Comparison of ENCODE assay signal across 8 cellular contexts in genomic region chr16:54287758-54288591, GRCh38. TPM values are rescaled to one million over a fixed set of nuclear protein-coding genes. Genes with fewer than 3 reads are reported as not detected.
A peak's percentile ranks its signal among the peaks of the same experiment; 100 is the strongest.
DNase-seq lines count a peak whose midpoint lies in the region; ATAC-seq, FAIRE-seq and TF ChIP-seq lines count a peak whose summit lies in the region.

No MANE protein-coding gene starts in this region.

- no peak overlapping the region for H2BK15ac ChIP-seq in H1 (ENCODE audit: low read length)

- no peak overlapping the region for H2BK20ac ChIP-seq in H1 (ENCODE audit: low read length)

- H3K9me3 ChIP-seq in HUES6 (ENCODE audit: control insufficient read depth, insufficient read depth, low read depth, low read length) (no peaks in the 10 kb centered on the region), H1 (ENCODE audit: insufficient read depth in 2 of 2, low read depth in 1 of 2, low read length in 1 of 2) (no peaks in the 10 kb centered on the region), muscle layer of duodenum (ENCODE audit: control insufficient read depth in 1 of 2, low read length in 2 of 2) (no peaks in the 10 kb centered on the region)

- H3K4me2 ChIP-seq in H1 (ENCODE audit: insufficient read depth in 1 of 2, low read depth in 2 of 2, low read length in 2 of 2), result peak overlapping the region; percentile 77 to 95

- WGBS in H1 (ENCODE audit: extremely low coverage in 1 of 2, insufficient coverage in 1 of 2, insufficient read length in 1 of 2, insufficient replicate concordance in 2 of 2, low coverage in 1 of 2, low lambda C conversion rate in 2 of 2, missing lambda C conversion rate in 1 of 2), 2 experiments, result 3% methylated on average over 42 of the region's 48 CpGs; no CpG with 5 or more reads in 1 of the 2 experiments

- no peak overlapping the region for H2AK5ac ChIP-seq in H1 (ENCODE audit: low read depth, low read length)

- no peaks in the 10 kb centered on the region for H3K79me1 ChIP-seq in H1 (ENCODE audit: low read depth, low read length)

- peaks cover 85% of the 10 kb centered on the region for H3K27me3 ChIP-seq in HUES6 (ENCODE audit: control insufficient read depth, insufficient read depth, low read length)
- peaks cover 64 to 87% (median 77%) of the 10 kb centered on the region in 4 experiments for H3K27me3 ChIP-seq in H1 (replicated peaks in 1 of 4; ENCODE audit: control insufficient read depth in 3 of 4, extremely low read depth in 1 of 4, insufficient read depth in 3 of 4, low read length in 3 of 4)
- peaks cover 70% of the 10 kb centered on the region for H3K27me3 ChIP-seq in muscle layer of duodenum (ENCODE audit: low read depth, low read length)

- H3K79me2 ChIP-seq in H1 (ENCODE audit: control insufficient read depth in 1 of 2, insufficient read depth in 2 of 2, low read length in 2 of 2), result no peaks in the 10 kb centered on the region

- H3K14ac ChIP-seq in H1 (ENCODE audit: insufficient read length), result no peak overlapping the region

- no peak overlapping the region for H3K4ac ChIP-seq in H1 (replicated peaks; ENCODE audit: insufficient read length, low read depth, low read length)

- H3K23me2 ChIP-seq in H1 (ENCODE audit: low read depth, low read length), result peaks cover 40% of the 10 kb centered on the region

- peak overlapping the region; percentile 99 for H3K27ac ChIP-seq in 22Rv1
- H3K27ac ChIP-seq in HUES6 (ENCODE audit: low read depth, low read length), result no peak overlapping the region
- no peak overlapping the region for H3K27ac ChIP-seq in H1 (ENCODE audit: low read depth, low read length)
- no peak overlapping the region for H3K27ac ChIP-seq in muscle layer of duodenum (ENCODE audit: low read length)

- POLR2A ChIA-PET in H1 (lab: Charles Lee; ENCODE audit: partially characterized antibody), result interaction anchor here (0.9 to 2.0 kb wide), 5 partner anchors 46 to 647 kb away, joined by 3 to 6 read pairs (median 4); no protein-coding TSS in a partner anchor

- H2AFZ ChIP-seq in H1 (ENCODE audit: low read length), result no peak overlapping the region

- H4K20me1 ChIP-seq in H1 (replicated peaks in 1 of 2; ENCODE audit: control insufficient read depth in 1 of 2, insufficient read depth in 2 of 2, low read length in 2 of 2), result peaks cover 6 to 9% of the 10 kb centered on the region in 2 experiments

- no peak for DNase-seq in H1 (ENCODE audit: low read depth in 1 of 2, low spot score in 2 of 2)
- no peak for DNase-seq in NCI-H146 treated with DMSO at 0.1 percent for 48 hours (lab: John Stamatoyannopoulos, UW; ENCODE audit: unreplicated experiment)
- DNase-seq in medulla oblongata (ENCODE audit: extremely low spot score), result no peak
- DNase-seq in activated gamma-delta T cell (lab: John Stamatoyannopoulos, UW), result no peak

- H3K9ac ChIP-seq in HUES6 (ENCODE audit: low read length) (peak overlapping the region; percentile 73), H1 (replicated peaks in 1 of 4; ENCODE audit: extremely low read depth in 1 of 4, low read depth in 3 of 4, low read length in 3 of 4) (no peak overlapping the region)

- H4K5ac ChIP-seq in H1 (ENCODE audit: insufficient read length, low read depth, low read length), result no peak overlapping the region

- H3K36me3 ChIP-seq in HUES6 (ENCODE audit: control insufficient read depth, insufficient read depth, low read length) (no peaks in the 10 kb centered on the region), H1 (ENCODE audit: control insufficient read depth in 2 of 4, insufficient read depth in 4 of 4, low read length in 3 of 4) (peaks cover 0 to 2% (median 0%) of the 10 kb centered on the region in 4 experiments; a peak in 1 of 8 replicates), muscle layer of duodenum (ENCODE audit: control insufficient read depth in 1 of 2, insufficient read depth in 2 of 2, low read length in 2 of 2) (no peaks in the 10 kb centered on the region)

- CTCF ChIA-PET in H1 (lab: Charles Lee; ENCODE audit: partially characterized antibody), result interaction anchor here (1.1 to 2.1 kb wide), 2 partner anchors 644 to 650 kb away, joined by 3 to 4 read pairs; no protein-coding TSS in a partner anchor

- FAIRE-seq in H1 (lab: Jason Lieb, UNC), result no peak

- H2BK5ac ChIP-seq in H1 (ENCODE audit: low read depth, low read length), result no peak overlapping the region; the same call in 1 of the 2 replicates

- no peak overlapping the region for H4K91ac ChIP-seq in H1 (replicated peaks; ENCODE audit: insufficient read length, low read length)

- H2BK120ac ChIP-seq in H1 (replicated peaks; ENCODE audit: low read depth, low read length), result no peak overlapping the region

- H3K18ac ChIP-seq in H1 (ENCODE audit: extremely low read depth, low read length), result peak overlapping the region; percentile 83

- H3K23ac ChIP-seq in H1 (ENCODE audit: insufficient read length), result no peak overlapping the region

- peak overlapping the region; percentile 50; the same call in 1 of the 2 replicates for H2BK12ac ChIP-seq in H1 (ENCODE audit: low read depth, low read length)

- TF ChIP-seq RAD21 in H1 (IDR thresholded peaks at IDR 0.05 in 1 of 2, conservative IDR thresholded peaks at IDR 0.05 in 1 of 2; ENCODE audit: low read depth in 2 of 2, low read length in 2 of 2), result no peak

- peak overlapping the region; percentile 65 for H3K4me3 ChIP-seq in HUES6 (ENCODE audit: low read depth, low read length)
- H3K4me3 ChIP-seq in H1 (ENCODE audit: extremely low read depth in 1 of 4, insufficient read depth in 2 of 4, low read depth in 3 of 4, low read length in 4 of 4), result peak overlapping the region; percentile 60 to 93 (median 68)
- peak overlapping the region; percentile 21 to 80 for H3K4me3 ChIP-seq in muscle layer of duodenum (ENCODE audit: low read depth in 1 of 2, low read length in 2 of 2)

- no peak overlapping the region for H4K8ac ChIP-seq in H1 (ENCODE audit: extremely low read depth, insufficient read depth, low read length)

- no peak for TF ChIP-seq CTCF in 22Rv1 (IDR thresholded peaks at IDR 0.05)
- TF ChIP-seq CTCF in H1 (IDR thresholded peaks at IDR 0.05; ENCODE audit: control extremely low read depth in 1 of 3, insufficient read depth in 1 of 3, low read depth in 1 of 3, low read length in 3 of 3), result no peak

- TF ChIP-seq POLR2A in H1 (IDR thresholded peaks at IDR 0.05; ENCODE audit: control extremely low read depth in 1 of 2, low read depth in 2 of 2, low read length in 2 of 2), result no peak

- TF ChIP-seq EP300 in H1 (IDR thresholded peaks at IDR 0.05; ENCODE audit: borderline replicate concordance in 1 of 2, low read depth in 2 of 2, low read length in 2 of 2), result no peak

- H3K56ac ChIP-seq in H1 (replicated peaks; ENCODE audit: insufficient read length, low read depth, low read length), result no peak overlapping the region

- peaks cover 22% of the 10 kb centered on the region for H3K4me1 ChIP-seq in HUES6 (ENCODE audit: control insufficient read depth, insufficient read depth, low read length)
- peaks cover 0 to 21% (median 17%) of the 10 kb centered on the region in 4 experiments; a peak in 6 of 7 replicates for H3K4me1 ChIP-seq in H1 (replicated peaks in 1 of 4; ENCODE audit: control insufficient read depth in 3 of 4, insufficient read depth in 4 of 4, low read length in 3 of 4)
- peaks cover 0 to 57% of the 10 kb centered on the region in 2 donors for H3K4me1 ChIP-seq in muscle layer of duodenum (ENCODE audit: control insufficient read depth in 1 of 2, insufficient read depth in 2 of 2, low read length in 2 of 2)

- ATAC-seq in HG03442 (IDR thresholded peaks at IDR 0.05; ENCODE audit: unreplicated experiment), result no peak

TF ChIP-seq in H1, 55 proteins besides CTCF, POLR2A, EP300 and RAD21 (continues in another document):
- TF ChIP-seq SIX5 (IDR thresholded peaks at IDR 0.05; ENCODE audit: low read depth, low read length) (no peak), CBX5 (IDR thresholded peaks at IDR 0.05; ENCODE audit: low read depth, low read length) (no peak), RFX5 (IDR thresholded peaks at IDR 0.05; ENCODE audit: borderline replicate concordance, low read depth, low read length) (no peak), CREB1 (IDR thresholded peaks at IDR 0.05) (0 out of 2 replicates have a peak, but pooled peaks have one; percentile 48), SUZ12 (IDR thresholded peaks at IDR 0.05; ENCODE audit: low read length) (peak; percentile 91), ATF2 (IDR thresholded peaks at IDR 0.05; ENCODE audit: low read length) (no peak), SP2 (IDR thresholded peaks at IDR 0.05; ENCODE audit: low read length) (no peak), SAP30 (IDR thresholded peaks at IDR 0.05; ENCODE audit: insufficient read depth, insufficient replicate concordance, low read length) (no peak), HDAC2 (IDR thresholded peaks at IDR 0.05; ENCODE audit: borderline replicate concordance in 1 of 2, low read depth in 2 of 2, low read length in 2 of 2) (no peak), RXRA (IDR thresholded peaks at IDR 0.05; ENCODE audit: insufficient read depth, low read depth, low read length) (no peak), CHD1 (IDR thresholded peaks at IDR 0.05; ENCODE audit: low read depth, low read length) (no peak), TBP (IDR thresholded peaks at IDR 0.05; ENCODE audit: low read depth, low read length) (no peak), TAF7 (optimal IDR thresholded peaks at IDR 0.05; ENCODE audit: borderline replicate concordance, low read depth, low read length) (no peak), SIN3A (conservative IDR thresholded peaks at IDR 0.05 in 1 of 2, IDR thresholded peaks at IDR 0.05 in 1 of 2; ENCODE audit: low read depth in 1 of 2, low read length in 2 of 2) (no peak), PHF8 (conservative IDR thresholded peaks at IDR 0.05; ENCODE audit: low read depth, low read length) (no peak)

RNA-seq across cellular contexts. Expression of gene IRX3, which starts 1.4 kb away (rescaled TPM):
- 1.6 and 2.9 TPM in 2 replicates for total RNA-seq in H1 (2021; fragmentation: NEBNext Ultra II Directional; extraction: Animal tissue kit (Norgen Biotek cat#: 25700))
- polyA plus RNA-seq in H1 (2011; rRNA removed), result 0.50 and 1.7 TPM in 2 replicates
- polyA plus RNA-seq in H1 (2011; cell fraction: cytosol; rRNA removed), result 1.6 TPM
- polyA plus RNA-seq in H1 (2011; cell fraction: nucleus; rRNA removed), result 1.5 TPM
- polyA plus RNA-seq in H1 (2012, experiment 1 of 2), result 1.2 to 1.8 TPM (median 1.5 TPM) in 4 replicates
- 1.2 TPM for polyA plus RNA-seq in H1 (2012, experiment 2 of 2)
- polyA plus RNA-seq in H1 (2013, experiment 1 of 2), result 1.6 TPM
- polyA plus RNA-seq in H1 (2013, experiment 2 of 2), result 2.4 TPM
- polyA minus RNA-seq in H1 (2011; rRNA and poly(A)+ RNA removed), result 0.13 TPM in 1 of 2 replicates, not detected in the other
- 2.6 TPM for polyA minus RNA-seq in H1 (2011; cell fraction: cytosol; rRNA and poly(A)+ RNA removed)
- 1.8 TPM for polyA minus RNA-seq in H1 (2011; cell fraction: nucleus; rRNA and poly(A)+ RNA removed)
